In the genomic region with DNA sequence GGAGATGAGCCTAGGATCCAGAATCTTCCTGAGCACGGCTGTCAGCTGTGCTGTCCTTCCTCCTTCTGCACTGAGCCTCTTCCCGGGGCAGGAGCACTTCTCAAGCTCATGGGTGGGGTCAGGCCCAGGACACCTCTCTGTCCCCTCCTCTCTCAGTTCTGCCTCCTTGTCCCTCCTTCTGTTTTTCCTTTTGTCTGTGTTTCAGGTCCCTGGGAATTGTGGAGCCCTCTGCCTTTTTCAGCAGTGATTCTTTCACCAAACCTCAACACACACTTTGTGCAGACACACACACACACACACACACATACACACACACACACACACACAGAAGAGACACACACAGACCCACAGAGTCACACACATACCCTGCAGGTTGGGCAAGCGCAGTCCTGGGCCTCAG, we compare ENCODE assay signal across 20 cellular contexts. TPM values are rescaled to one million over a fixed set of nuclear protein-coding genes. Genes with fewer than 3 reads are reported as not detected.
"Had no signal": no experiment of that assay in that cellular context is flagged by ENCODE, and none has a peak within 500 bp of the region (broad histone marks: within the 10 kb centered on the region; RNA-seq: fewer than 3 reads in every experiment).

A gene (minus strand): TSS at position 101 of the 400 bp plus-strand sequence. CDS start 131 bp downstream, outside the sequence.

RNA-seq across cellular contexts. Expression of the gene that starts here (rescaled TPM):
- total RNA-seq: activated naive CD4-positive, alpha-beta T cell treated with anti-CD3 and anti-CD28 coated beads for 36 hours; activated naive CD4-positive, alpha-beta T cell treated with anti-CD3 and anti-CD28 coated beads, Interleukin-2, amount 50 U/mL, for 72 hours; activated naive CD8-positive, alpha-beta T cell treated with anti-CD3 and anti-CD28 coated beads for 36 hours; activated T-cell treated with anti-CD3 and anti-CD28 coated beads, Interleukin-2, amount 50 U/mL, for 4 hours; activated T-cell treated with anti-CD3 and anti-CD28 coated beads, Interleukin-2, amount 50 U/mL, for 72 hours; activated T-helper 1 cell treated with anti-CD3 and anti-CD28 coated beads, Interleukin-12 subunit alpha, Interleukin-12 subunit beta, Interleukin-2, Interleukin-4 antibody, amounts not matched to agents 30 ng/mL and 10 ng/mL and 1 ng/mL, durations not matched to agents 14 hours and 24 hours and 36 hours; activated T-helper 17 cell treated with anti-CD3 and anti-CD28 coated beads, Interleukin-2, amount 50 U/mL, for 72 hours; activated T-helper 2 cell treated with anti-CD3 and anti-CD28 coated beads, Interferon-gamma antibody, Interleukin-2, Interleukin-4, amounts not matched to agents 10 μg/mL and 5 μg/mL and 100 μg/mL, durations not matched to agents 14 hours and 24 hours and 36 hours; adrenal gland; aorta; ascending aorta; astrocyte; body of pancreas; breast epithelium; bronchial epithelial cell; cardiac muscle cell; cardiac septum; cerebellum; chondrocyte had no signal
- polyA plus RNA-seq: adipose tissue, adrenal gland, aorta, cardiac muscle cell had no signal
